In genomic region chr10:22618081-22618785, GRCh38 we compare ENCODE assay signal across 9 cellular contexts.
DNase-seq lines count a peak whose midpoint lies in the region; ATAC-seq and TF ChIP-seq lines count a peak whose summit lies in the region.
"Had no signal": no experiment of that assay in that cellular context is flagged by ENCODE, and none has a peak within 500 bp of the region (broad histone marks: within the 10 kb centered on the region; RNA-seq: fewer than 3 reads in every experiment).

No MANE protein-coding gene starts in this region.

- H3K36me3 Mint-ChIP-seq in natural killer cell (no peaks in the 10 kb centered on the region), endodermal cell (ENCODE audit: low read depth) (no peaks in the 10 kb centered on the region)

- H3K27me3 ChIP-seq in dorsolateral prefrontal cortex (no peaks in the 10 kb centered on the region), vagina (no peaks in the 10 kb centered on the region), endodermal cell (ENCODE audit: control insufficient read depth, insufficient read depth, low read length, poor library complexity, severe bottlenecking) (no peaks in the 10 kb centered on the region)
- H3K27me3 ChIP-seq: gastroesophageal sphincter had no signal

- H3K27ac ChIP-seq in dorsolateral prefrontal cortex (peak overlapping the region; percentile 51 to 98 (median 92)), vagina (no peak overlapping the region), endodermal cell (ENCODE audit: low read depth, low read length) (no peak overlapping the region)

- WGBS in endodermal cell (ENCODE audit: insufficient coverage in 1 of 2, insufficient read length in 1 of 2), 2 experiments, result 76 to 87% methylated on average over 4 of the region's 4 CpGs

- no peaks in the 10 kb centered on the region for H3K27me3 Mint-ChIP-seq in natural killer cell (ENCODE audit: low read depth in 2 of 2)
- H3K27me3 Mint-ChIP-seq in endodermal cell (ENCODE audit: insufficient read depth), result no peaks in the 10 kb centered on the region

- H3K9me3 ChIP-seq in vagina (no peaks in the 10 kb centered on the region), endodermal cell (ENCODE audit: control insufficient read depth, low read length) (no peaks in the 10 kb centered on the region)
- H3K9me3 ChIP-seq: gastroesophageal sphincter had no signal

- peak overlapping the region; percentile 67 for H3K4me3 Mint-ChIP-seq in natural killer cell
- H3K4me3 Mint-ChIP-seq in endodermal cell, result no peak overlapping the region

- no peak for TF ChIP-seq POLR2A in vagina (IDR thresholded peaks at IDR 0.05)

- H3K4me1 ChIP-seq in vagina (peaks cover 60% of the 10 kb centered on the region), endodermal cell (ENCODE audit: control insufficient read depth, insufficient read depth, low read length) (peaks cover 7% of the 10 kb centered on the region)

- H3K36me3 ChIP-seq in vagina (no peaks in the 10 kb centered on the region), endodermal cell (ENCODE audit: control insufficient read depth, insufficient read depth, low read length) (no peaks in the 10 kb centered on the region)
- H3K36me3 ChIP-seq: gastroesophageal sphincter had no signal

- peak; percentile 40 for DNase-seq in GM12865 (ENCODE audit: low read depth)
- peak; percentile 34 for DNase-seq in RPMI8226
- DNase-seq in dorsolateral prefrontal cortex, result no peak
- DNase-seq in natural killer cell, result no peak
- no peak for DNase-seq in SIG-M5 treated with dmso at 0.1 percent for 504 hours (lab: John Stamatoyannopoulos, UW; ENCODE audit: unreplicated experiment)
- DNase-seq in vagina (ENCODE audit: extremely low spot score in 2 of 2), result no peak
- DNase-seq in endodermal cell, result no peak
- no peak for DNase-seq in germinal center (ENCODE audit: low spot score)

- H3K4me3 ChIP-seq in GM12865 (ENCODE audit: low read depth, low read length) (no peak overlapping the region), dorsolateral prefrontal cortex (peak overlapping the region in 4 of 59 donors; percentile 0 to 36 (median 16)), vagina (no peak overlapping the region), endodermal cell (ENCODE audit: low read length) (no peak overlapping the region)
- H3K4me3 ChIP-seq: gastroesophageal sphincter had no signal

- H3K9ac ChIP-seq in endodermal cell (ENCODE audit: extremely low read depth, low read length, poor library complexity, severe bottlenecking), result no peak overlapping the region

- no peaks in the 10 kb centered on the region for H3K9me3 Mint-ChIP-seq in natural killer cell
- H3K9me3 Mint-ChIP-seq in endodermal cell, result no peaks in the 10 kb centered on the region

- TF ChIP-seq CTCF in GM12865 (IDR thresholded peaks at IDR 0.05; ENCODE audit: insufficient read depth, low read depth, low read length, missing control alignments), result no peak
- TF ChIP-seq CTCF in dorsolateral prefrontal cortex (IDR thresholded peaks at IDR 0.05 in 54 of 56, conservative IDR thresholded peaks at IDR 0.05 in 2 of 56; ENCODE audit: low read depth in 1 of 56, partially characterized antibody in 56 of 56), result no peak
- no peak for TF ChIP-seq CTCF in natural killer cell (IDR thresholded peaks at IDR 0.05)
- TF ChIP-seq CTCF in vagina (IDR thresholded peaks at IDR 0.05), result no peak
- TF ChIP-seq CTCF in endodermal cell (conservative IDR thresholded peaks at IDR 0.05), result no peak

- ATAC-seq in natural killer cell, result no peak
- ATAC-seq: gastroesophageal sphincter had no signal

- H3K4me1 Mint-ChIP-seq in natural killer cell (peaks cover 91% of the 10 kb centered on the region in 2 donors), endodermal cell (peaks cover 52% of the 10 kb centered on the region)

- intact Hi-C loops in dorsolateral prefrontal cortex (cut with DNase I), result loop anchor here (5.0 to 10.0 kb wide), 4 partner anchors 94 to 367 kb away; partner anchors contain the start of gene PIP4K2A (in 1 of the 2)
- intact Hi-C loops in natural killer cell (cut with micrococcal nuclease), result no loop called here
- intact Hi-C loops in vagina (cut with DNase I), result no loop called here

- H3K27ac Mint-ChIP-seq in natural killer cell (peak overlapping the region; percentile 99), endodermal cell (no peak overlapping the region)

Comparison
In these comparisons a context has a peak if more than half of its experiments do, and no peak if none do; other contexts are left out.
1. DNase-seq: peak in GM12865 (single experiment) and RPMI8226 (single experiment); none in dorsolateral prefrontal cortex (0 of 10), natural killer cell (single experiment), SIG-M5 treated with dmso at 0.1 percent for 504 hours (single experiment), vagina (0 of 2), endodermal cell (single experiment) and germinal center (single experiment).
2. H3K27ac ChIP-seq: peak in dorsolateral prefrontal cortex (59 of 59); none in vagina (single experiment) and endodermal cell (single experiment).
3. intact Hi-C loops: an anchor here in dorsolateral prefrontal cortex (5.0 to 10.0 kb wide); none called in natural killer cell and vagina.